Comparison of ENCODE assay signal across 21 cellular contexts in the genomic region with DNA sequence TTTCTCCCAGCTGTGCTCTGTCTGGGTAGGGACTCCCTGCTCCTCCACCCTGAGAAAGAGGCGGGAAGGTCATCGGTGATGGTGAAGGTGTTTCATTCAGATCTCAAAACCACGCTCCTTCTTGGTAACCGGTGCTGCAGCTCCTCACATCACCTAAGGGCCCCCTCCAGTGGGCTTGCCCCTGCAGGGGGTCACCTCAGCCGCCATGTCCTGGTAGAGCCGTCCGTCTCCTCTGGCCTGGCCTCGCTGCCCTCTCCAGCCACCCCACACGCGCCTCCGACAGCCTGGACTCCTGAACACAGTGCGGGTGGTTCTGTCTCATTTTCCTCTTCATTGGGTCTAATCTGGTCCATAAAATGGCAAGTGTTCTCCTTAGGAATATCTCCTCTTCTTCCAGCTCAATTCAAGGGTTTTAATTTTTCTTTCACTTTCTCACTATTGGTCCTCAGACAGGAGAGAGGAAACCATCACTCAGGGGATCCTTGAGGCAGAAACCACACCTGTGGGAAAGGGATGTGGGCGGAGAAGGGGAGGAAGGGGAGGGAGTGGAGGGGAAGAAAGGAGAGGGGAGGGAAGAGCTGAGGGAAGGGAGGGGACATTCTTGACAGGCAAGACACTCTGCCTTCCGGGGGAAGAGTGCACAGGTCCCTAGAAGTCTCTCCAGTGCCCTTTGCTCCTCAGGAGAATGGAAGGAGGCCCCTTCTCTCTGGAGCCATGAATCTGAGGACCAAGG.
A peak's percentile ranks its signal among the peaks of the same experiment; 100 is the strongest.
DNase-seq lines count a peak whose midpoint lies in the region; ATAC-seq and TF ChIP-seq lines count a peak whose summit lies in the region.
"Had no signal": no experiment of that assay in that cellular context is flagged by ENCODE, and none has a peak within 500 bp of the region (broad histone marks: within the 10 kb centered on the region; RNA-seq: fewer than 3 reads in every experiment).

No MANE protein-coding gene starts in this region.

- peaks cover 58% of the 10 kb centered on the region for H3K4me1 ChIP-seq in MM.1S (ENCODE audit: low read length)
- H3K4me1 ChIP-seq: ascending aorta, psoas muscle, upper lobe of left lung had no signal

- ATAC-seq in activated naive CD8-positive, alpha-beta T cell treated with anti-CD3 and anti-CD28 coated beads, Interleukin-2, amount 10 ng/mL, durations not matched to agents 7 days and 5 days (ENCODE audit: low read depth) = no peak
- ATAC-seq: HCT116; naive thymus-derived CD8-positive, alpha-beta T cell; psoas muscle had no signal

- no peak overlapping the region for H3K4me3 ChIP-seq in MM.1S (ENCODE audit: low read length)
- H3K4me3 ChIP-seq: ascending aorta, psoas muscle, upper lobe of left lung had no signal

- no peaks in the 10 kb centered on the region for H4K20me1 ChIP-seq in MM.1S (ENCODE audit: insufficient read depth, low read length)

- no peak overlapping the region for H3K27ac ChIP-seq in MM.1S (ENCODE audit: low read length)
- H3K27ac ChIP-seq: ascending aorta, psoas muscle, upper lobe of left lung, VCaP had no signal

- H3K9me3 ChIP-seq in MM.1S (replicated peaks; ENCODE audit: insufficient read depth, low read length) = no peaks in the 10 kb centered on the region
- H3K9me3 ChIP-seq: ascending aorta, psoas muscle, upper lobe of left lung had no signal

- no peaks in the 10 kb centered on the region for H3K27me3 ChIP-seq in MM.1S (replicated peaks; ENCODE audit: insufficient read depth, low read length)
- H3K27me3 ChIP-seq: ascending aorta, upper lobe of left lung had no signal

- peaks cover 25% of the 10 kb centered on the region for H3K4me1 Mint-ChIP-seq in activated naive CD8-positive, alpha-beta T cell treated with anti-CD3 and anti-CD28 coated beads, Interleukin-2, amount 10 ng/mL, durations not matched to agents 7 days and 5 days
- peaks cover 18% of the 10 kb centered on the region for H3K4me1 Mint-ChIP-seq in activated naive CD8-positive, alpha-beta T cell treated with anti-CD3 and anti-CD28 coated beads for 36 hours
- no peaks in the 10 kb centered on the region for H3K4me1 Mint-ChIP-seq in type B pancreatic cell (ENCODE audit: unreplicated experiment)

- H3K9me3 Mint-ChIP-seq in activated naive CD8-positive, alpha-beta T cell treated with anti-CD3 and anti-CD28 coated beads, Interleukin-2, amount 10 ng/mL, durations not matched to agents 7 days and 5 days = peaks cover 2% of the 10 kb centered on the region
- no peaks in the 10 kb centered on the region for H3K9me3 Mint-ChIP-seq in activated naive CD8-positive, alpha-beta T cell treated with anti-CD3 and anti-CD28 coated beads for 36 hours
- H3K9me3 Mint-ChIP-seq in type B pancreatic cell = no peaks in the 10 kb centered on the region
- H3K9me3 Mint-ChIP-seq: naive thymus-derived CD8-positive, alpha-beta T cell had no signal

- H3K79me2 ChIP-seq in MM.1S (ENCODE audit: low read length) = no peaks in the 10 kb centered on the region

- H3F3A ChIP-seq in MM.1S (ENCODE audit: insufficient read depth, low read length) = peaks cover 32% of the 10 kb centered on the region

- H3K4me3 Mint-ChIP-seq in activated naive CD8-positive, alpha-beta T cell treated with anti-CD3 and anti-CD28 coated beads, Interleukin-2, amount 10 ng/mL, durations not matched to agents 7 days and 5 days = peak overlapping the region; percentile 44
- no peak overlapping the region for H3K4me3 Mint-ChIP-seq in activated naive CD8-positive, alpha-beta T cell treated with anti-CD3 and anti-CD28 coated beads for 36 hours
- H3K4me3 Mint-ChIP-seq in type B pancreatic cell = no peak overlapping the region
- H3K4me3 Mint-ChIP-seq: naive thymus-derived CD8-positive, alpha-beta T cell had no signal

- H3K9ac ChIP-seq in MM.1S (ENCODE audit: low read length) = no peak overlapping the region

- no peak for DNase-seq in activated naive CD8-positive, alpha-beta T cell treated with anti-CD3 and anti-CD28 coated beads, Interleukin-2, amount 10 ng/mL, durations not matched to agents 7 days and 5 days
- DNase-seq in activated naive CD8-positive, alpha-beta T cell treated with anti-CD3 and anti-CD28 coated beads for 36 hours = no peak
- no peak for DNase-seq in MM.1S
- DNase-seq in left kidney (ENCODE audit: low read depth, low spot score) = peak; percentile 59
- DNase-seq in type B pancreatic cell (ENCODE audit: extremely low spot score, unreplicated experiment) = peak; percentile 42
- no peak for DNase-seq in NCI-H226
- no peak for DNase-seq in occipital lobe (lab: John Stamatoyannopoulos, UW)
- DNase-seq in DMS 273 treated with DMSO at 0.1 percent for 48 hours (lab: John Stamatoyannopoulos, UW) = no peak
- DNase-seq: activated naive CD4-positive, alpha-beta T cell treated with Interleukin-2 at 50 U/mL for 16 hours; COR-L47; mammary epithelial cell; NCI-H1048; NCI-H2029 treated with DMSO at 0.1 percent for 48 hours; NCI-H446 treated with DMSO at 0.1 percent for 48 hours; psoas muscle; SW 1271 had no signal

- H3K27me3 Mint-ChIP-seq in activated naive CD8-positive, alpha-beta T cell treated with anti-CD3 and anti-CD28 coated beads, Interleukin-2, amount 10 ng/mL, durations not matched to agents 7 days and 5 days = peaks cover 2% of the 10 kb centered on the region
- H3K27me3 Mint-ChIP-seq in activated naive CD8-positive, alpha-beta T cell treated with anti-CD3 and anti-CD28 coated beads for 36 hours = peaks cover 10% of the 10 kb centered on the region
- H3K27me3 Mint-ChIP-seq in type B pancreatic cell = peaks cover 31% of the 10 kb centered on the region

- H3K36me3 Mint-ChIP-seq in activated naive CD8-positive, alpha-beta T cell treated with anti-CD3 and anti-CD28 coated beads, Interleukin-2, amount 10 ng/mL, durations not matched to agents 7 days and 5 days = peaks cover 8% of the 10 kb centered on the region
- H3K36me3 Mint-ChIP-seq in activated naive CD8-positive, alpha-beta T cell treated with anti-CD3 and anti-CD28 coated beads for 36 hours = no peaks in the 10 kb centered on the region
- H3K36me3 Mint-ChIP-seq in type B pancreatic cell = no peaks in the 10 kb centered on the region
- H3K36me3 Mint-ChIP-seq: naive thymus-derived CD8-positive, alpha-beta T cell had no signal

- POLR2A ChIA-PET in activated naive CD8-positive, alpha-beta T cell treated with anti-CD3 and anti-CD28 coated beads, Interleukin-2, amount 10 ng/mL, durations not matched to agents 7 days and 5 days (lab: Charles Lee) = interaction anchor here (2.3 kb wide), 1 partner anchor 17 kb away, joined by 7 read pairs; no protein-coding TSS in a partner anchor

- peak overlapping the region; percentile 13 for H3K4me2 ChIP-seq in MM.1S (ENCODE audit: low read depth, low read length)

- H3K36me3 ChIP-seq in MM.1S (replicated peaks; ENCODE audit: insufficient read depth, low read length) = no peaks in the 10 kb centered on the region
- H3K36me3 ChIP-seq: ascending aorta, upper lobe of left lung had no signal

- no peak overlapping the region for H2AFZ ChIP-seq in MM.1S (ENCODE audit: low read length)

- no peak for TF ChIP-seq CTCF in MM.1S (IDR thresholded peaks at IDR 0.05; ENCODE audit: low read length)
- no peak for TF ChIP-seq CTCF in type B pancreatic cell (conservative IDR thresholded peaks at IDR 0.05)

- H3K9me2 ChIP-seq in MM.1S (replicated peaks; ENCODE audit: insufficient read depth, low read length) = no peaks in the 10 kb centered on the region

- peak overlapping the region; percentile 95 for H3K27ac Mint-ChIP-seq in activated naive CD8-positive, alpha-beta T cell treated with anti-CD3 and anti-CD28 coated beads, Interleukin-2, amount 10 ng/mL, durations not matched to agents 7 days and 5 days
- H3K27ac Mint-ChIP-seq in activated naive CD8-positive, alpha-beta T cell treated with anti-CD3 and anti-CD28 coated beads for 36 hours = no peak overlapping the region
- H3K27ac Mint-ChIP-seq in type B pancreatic cell = no peak overlapping the region

Comparison
In these comparisons a context has a peak if more than half of its experiments do, and no peak if none do; other contexts are left out.
1. DNase-seq: peak in left kidney (single experiment) and type B pancreatic cell (single experiment); none in activated naive CD8-positive, alpha-beta T cell treated with anti-CD3 and anti-CD28 coated beads, Interleukin-2, amount 10 ng/mL, durations not matched to agents 7 days and 5 days (single experiment), activated naive CD8-positive, alpha-beta T cell treated with anti-CD3 and anti-CD28 coated beads for 36 hours (single experiment), MM.1S (single experiment), NCI-H226 (single experiment), occipital lobe (single experiment) and DMS 273 treated with DMSO at 0.1 percent for 48 hours (single experiment).